2 cellular contexts compared by ENCODE assay signal in genomic region chr9:72551306-72551705, GRCh38.
TF ChIP-seq lines count a peak whose summit lies in the region.

No MANE protein-coding gene starts in this region.

TF ChIP-seq in A549, 52 proteins besides CTCF, POLR2A, EP300 and RAD21 (continued from another document):
- TF ChIP-seq HMGXB4 (CRISPR knock-in tag; IDR thresholded peaks at IDR 0.05; ENCODE audit: borderline replicate concordance) (no peak), CBX2 (IDR thresholded peaks at IDR 0.05; ENCODE audit: borderline replicate concordance, low read depth) (no peak), JUN (IDR thresholded peaks at IDR 0.05) (no peak), ESRRA (IDR thresholded peaks at IDR 0.05; ENCODE audit: borderline replicate concordance, low read length) (no peak), BCL3 (IDR thresholded peaks at IDR 0.05) (no peak), EHMT2 (IDR thresholded peaks at IDR 0.05; ENCODE audit: low read depth) (no peak), RARB (CRISPR knock-in tag; IDR thresholded peaks at IDR 0.05) (no peak), ATOH8 (CRISPR knock-in tag; IDR thresholded peaks at IDR 0.05; ENCODE audit: low read depth) (no peak), NPAS2 (CRISPR knock-in tag; IDR thresholded peaks at IDR 0.05; ENCODE audit: borderline replicate concordance) (no peak), ZNF302 (CRISPR knock-in tag; IDR thresholded peaks at IDR 0.05) (no peak), HDAC2 (IDR thresholded peaks at IDR 0.05) (no peak), FOXS1 (CRISPR knock-in tag; IDR thresholded peaks at IDR 0.05) (no peak), CHD4 (IDR thresholded peaks at IDR 0.05; ENCODE audit: borderline replicate concordance) (no peak)

TF ChIP-seq in GM23338, 12 proteins besides CTCF, POLR2A, EP300 and RAD21 (continued from another document):
- TF ChIP-seq REST (IDR thresholded peaks at IDR 0.05; ENCODE audit: unreplicated experiment) (no peak), POLR2AphosphoS5 (IDR thresholded peaks at IDR 0.05; ENCODE audit: low read depth) (no peak), CREB1 (CRISPR knock-in tag; IDR thresholded peaks at IDR 0.05; ENCODE audit: low read depth) (no peak)
